Comparison of ENCODE assay signal across 22 cellular contexts in the genomic region with DNA sequence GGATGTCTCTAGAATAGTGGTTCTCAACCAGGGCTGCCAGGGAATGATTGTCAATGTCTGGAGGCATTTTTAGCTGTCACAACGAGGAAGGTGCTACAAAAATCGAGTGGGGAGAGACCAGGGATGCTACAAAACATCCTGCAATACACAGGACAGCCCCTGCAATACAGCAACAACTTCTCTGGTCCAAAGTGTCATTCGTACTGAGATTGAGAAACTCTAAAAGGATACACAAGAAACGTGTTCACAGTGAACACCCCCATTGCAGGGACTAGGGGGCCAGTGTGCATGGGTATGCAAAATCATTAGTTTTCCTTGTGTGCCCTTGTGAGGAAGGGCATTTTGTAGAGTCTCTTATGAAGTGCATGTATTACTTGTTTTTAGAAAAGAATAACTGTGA.
DNase-seq lines count a peak whose midpoint lies in the region; ATAC-seq, FAIRE-seq and TF ChIP-seq lines count a peak whose summit lies in the region.
"Had no signal": no experiment of that assay in that cellular context is flagged by ENCODE, and none has a peak within 500 bp of the region (broad histone marks: within the 10 kb centered on the region; RNA-seq: fewer than 3 reads in every experiment).

No MANE protein-coding gene starts in this region.

- TF ChIP-seq EP300 in HepG2 (IDR thresholded peaks at IDR 0.05; ENCODE audit: low read depth in 2 of 2, low read length in 2 of 2), result no peak
- no peak for TF ChIP-seq EP300 in HepG2 (CRISPR knock-in tag; IDR thresholded peaks at IDR 0.05; ENCODE audit: borderline replicate concordance)

- no peak overlapping the region for H3K4me3 Mint-ChIP-seq in WTC11
- H3K4me3 Mint-ChIP-seq in neural crest cell, result no peak overlapping the region
- H3K4me3 Mint-ChIP-seq in neural progenitor cell, result no peak overlapping the region
- H3K4me3 Mint-ChIP-seq: CD4-positive, alpha-beta T cell; CD8-positive, alpha-beta T cell had no signal

- POLR2A ChIA-PET in HepG2 (lab: Yijun Ruan, JAX), result interaction anchor here (0.7 to 18.0 kb wide), 7 partner anchors 5 to 185 kb away, joined by 3 to 763 read pairs (median 347); partner anchors contain the start of gene RRBP1
- POLR2A ChIA-PET in WTC11 (lab: Charles Lee), result no interaction called here

- H4K20me1 ChIP-seq in HepG2 (ENCODE audit: insufficient read depth, low read length), result no peaks in the 10 kb centered on the region
- no peaks in the 10 kb centered on the region for H4K20me1 ChIP-seq in neural progenitor cell (ENCODE audit: low read depth)
- H4K20me1 ChIP-seq: BLaER1 had no signal

- ATAC-seq in HepG2 (no peak), right lobe of liver (no peak), WTC11 (no peak)
- ATAC-seq: CD8-positive, alpha-beta T cell had no signal

- H3K27me3 Mint-ChIP-seq in WTC11 (ENCODE audit: low read depth) (no peaks in the 10 kb centered on the region; the same call in 1 of the 2 replicates), neural crest cell (ENCODE audit: low read depth) (peaks cover 5% of the 10 kb centered on the region), neural progenitor cell (ENCODE audit: insufficient read depth, low read depth) (peaks cover 11% of the 10 kb centered on the region)

- H2AFZ ChIP-seq in HepG2 (ENCODE audit: low read length) (no peak overlapping the region), neural progenitor cell (replicated peaks) (no peak overlapping the region)

- peak overlapping the region; percentile 59; the same call in 1 of the 2 replicates for H3K9ac ChIP-seq in HepG2 (ENCODE audit: insufficient read depth, low read depth, low read length)
- H3K9ac ChIP-seq in neural progenitor cell, result no peak overlapping the region
- H3K9ac ChIP-seq: BLaER1 had no signal

- H3K27ac Mint-ChIP-seq in WTC11, result no peak overlapping the region
- H3K27ac Mint-ChIP-seq in neural crest cell (ENCODE audit: unreplicated experiment), result peak overlapping the region; percentile 10
- no peak overlapping the region for H3K27ac Mint-ChIP-seq in neural progenitor cell
- H3K27ac Mint-ChIP-seq: CD4-positive, alpha-beta T cell; CD8-positive, alpha-beta T cell had no signal

- TF ChIP-seq CTCF in HepG2 (CRISPR knock-in tag; IDR thresholded peaks at IDR 0.05) (no peak), right lobe of liver (IDR thresholded peaks at IDR 0.05) (no peak), WTC11 (IDR thresholded peaks at IDR 0.05) (no peak), neural crest cell (conservative IDR thresholded peaks at IDR 0.05) (no peak), neural progenitor cell (IDR thresholded peaks at IDR 0.05) (no peak)

- peak overlapping the region; percentile 77 for H3K27ac ChIP-seq in HepG2 (ENCODE audit: extremely low read length, insufficient read depth, low read length)
- H3K27ac ChIP-seq in right lobe of liver, result no peak overlapping the region
- no peak overlapping the region for H3K27ac ChIP-seq in neural progenitor cell
- H3K27ac ChIP-seq: BLaER1 had no signal

- DNase-seq in HepG2 (ENCODE audit: low spot score) (no peak), right lobe of liver (no peak), WTC11 (ENCODE audit: low spot score) (no peak), neural crest cell (ENCODE audit: low read depth, low spot score) (no peak), neural progenitor cell (ENCODE audit: low spot score) (no peak), SIG-M5 (lab: John Stamatoyannopoulos, UW) (no peak)
- DNase-seq: 8988T; ACHN; BE2C; C1 segment of cervical spinal cord; Caco-2; Calu3; CD4-positive, alpha-beta T cell; CD8-positive, alpha-beta T cell; DMS79 treated with DMSO at 0.1 percent for 48 hours; GF-D8 had no signal

- H3K9me3 Mint-ChIP-seq in WTC11, result no peaks in the 10 kb centered on the region
- H3K9me3 Mint-ChIP-seq in neural crest cell, result no peaks in the 10 kb centered on the region
- H3K9me3 Mint-ChIP-seq in neural progenitor cell, result no peaks in the 10 kb centered on the region
- H3K9me3 Mint-ChIP-seq: CD4-positive, alpha-beta T cell; CD8-positive, alpha-beta T cell had no signal

- peaks cover 47% of the 10 kb centered on the region for H3K4me1 Mint-ChIP-seq in WTC11
- H3K4me1 Mint-ChIP-seq in neural crest cell, result peaks cover 4% of the 10 kb centered on the region
- H3K4me1 Mint-ChIP-seq in neural progenitor cell, result peaks cover 10% of the 10 kb centered on the region

- H3K79me2 ChIP-seq in HepG2 (ENCODE audit: insufficient read depth, low read length), result no peaks in the 10 kb centered on the region
- H3K79me2 ChIP-seq in neural progenitor cell (ENCODE audit: low read depth), result no peaks in the 10 kb centered on the region

- WGBS in HepG2 (ENCODE audit: low lambda C conversion rate), result 34% methylated on average over 4 of the region's 4 CpGs
- WGBS in right lobe of liver (ENCODE audit: insufficient coverage, low coverage, low lambda C conversion rate, missing lambda C conversion rate), result 27% methylated on average over 4 of the region's 4 CpGs

- TF ChIP-seq RAD21 in HepG2 (CRISPR knock-in tag; IDR thresholded peaks at IDR 0.05), result no peak

- TF ChIP-seq POLR2A in HepG2 (IDR thresholded peaks at IDR 0.05; ENCODE audit: insufficient read depth in 1 of 2, low read depth in 2 of 2, low read length in 2 of 2) (no peak), right lobe of liver (IDR thresholded peaks at IDR 0.05) (no peak)

- H3K4me1 ChIP-seq in HepG2 (ENCODE audit: insufficient read depth, low read length), result peaks cover 90% of the 10 kb centered on the region
- peaks cover 0 to 33% (median 13%) of the 10 kb centered on the region in 4 donors for H3K4me1 ChIP-seq in right lobe of liver
- H3K4me1 ChIP-seq in neural progenitor cell, result no peaks in the 10 kb centered on the region

- H3K4me2 ChIP-seq in HepG2 (ENCODE audit: low read depth, low read length) (peak overlapping the region; percentile 40), neural progenitor cell (no peak overlapping the region)

- intact Hi-C loops in HepG2 (cut with micrococcal nuclease; ENCODE audit: unreplicated experiment) (loop anchor here (1.0 kb wide), 1 partner anchor 11 kb away; no protein-coding TSS in a partner anchor), right lobe of liver (cut with DNase I) (loop anchor here in 1 of 2 donors (10.0 kb wide), 1 partner anchor 180 kb away; the partner anchor contains the start of gene RRBP1)

- H3F3A ChIP-seq in neural progenitor cell (ENCODE audit: low read depth), result no peaks in the 10 kb centered on the region

- in situ Hi-C loops in HepG2 (cut with HindIII; ENCODE audit: extremely low pct_ligation_motif_present, low pct_unique_long_range_greater_than_20kb), result no loop called here

- BruUV-seq in HepG2 (replicated peaks; lab: Mats Ljungman, UMichigan), result no TSS peak

- no peak overlapping the region for H3K4me3 ChIP-seq in HepG2 (replicated peaks in 1 of 3; ENCODE audit: insufficient read depth in 1 of 3, low read depth in 2 of 3, low read length in 3 of 3)
- H3K4me3 ChIP-seq in right lobe of liver, result no peak overlapping the region
- no peak overlapping the region for H3K4me3 ChIP-seq in neural progenitor cell
- H3K4me3 ChIP-seq: BLaER1 had no signal

- H3K36me3 ChIP-seq in HepG2 (replicated peaks in 1 of 2; ENCODE audit: control insufficient read depth in 1 of 2, insufficient read depth in 2 of 2, low read length in 2 of 2) (no peaks in the 10 kb centered on the region), right lobe of liver (no peaks in the 10 kb centered on the region), neural progenitor cell (no peaks in the 10 kb centered on the region)
- H3K36me3 ChIP-seq: BE2C, BLaER1 had no signal

- CTCF ChIA-PET in HepG2 (lab: Yijun Ruan, JAX; ENCODE audit: low intra/inter-chr PET ratio, low total read pairs) (no interaction called here), WTC11 (lab: Charles Lee) (no interaction called here)

- H3K27me3 ChIP-seq in HepG2 (ENCODE audit: control insufficient read depth in 1 of 2, insufficient read depth in 2 of 2, low read length in 2 of 2) (no peaks in the 10 kb centered on the region), right lobe of liver (no peaks in the 10 kb centered on the region), neural progenitor cell (no peaks in the 10 kb centered on the region)
- H3K27me3 ChIP-seq: BE2C, BLaER1 had no signal

- peak; percentile 40 for FAIRE-seq in HepG2 (lab: Jason Lieb, UNC)
- FAIRE-seq: A204.1, D721Med, G401.6, GM12891, GM19239 had no signal

- H3K36me3 Mint-ChIP-seq in WTC11 (no peaks in the 10 kb centered on the region), neural crest cell (ENCODE audit: low read depth) (no peaks in the 10 kb centered on the region), neural progenitor cell (no peaks in the 10 kb centered on the region)
- H3K36me3 Mint-ChIP-seq: CD8-positive, alpha-beta T cell had no signal

- no peaks in the 10 kb centered on the region for H3K9me3 ChIP-seq in HepG2 (ENCODE audit: low read length)
- no peaks in the 10 kb centered on the region for H3K9me3 ChIP-seq in right lobe of liver
- H3K9me3 ChIP-seq in neural progenitor cell (ENCODE audit: low read depth), result no peaks in the 10 kb centered on the region
- H3K9me3 ChIP-seq: BE2C, BLaER1, Caco-2 had no signal

TF ChIP-seq in WTC11, 78 proteins besides CTCF, POLR2A, EP300 and RAD21 (continues in another document):
- TF ChIP-seq, protein P1, sequence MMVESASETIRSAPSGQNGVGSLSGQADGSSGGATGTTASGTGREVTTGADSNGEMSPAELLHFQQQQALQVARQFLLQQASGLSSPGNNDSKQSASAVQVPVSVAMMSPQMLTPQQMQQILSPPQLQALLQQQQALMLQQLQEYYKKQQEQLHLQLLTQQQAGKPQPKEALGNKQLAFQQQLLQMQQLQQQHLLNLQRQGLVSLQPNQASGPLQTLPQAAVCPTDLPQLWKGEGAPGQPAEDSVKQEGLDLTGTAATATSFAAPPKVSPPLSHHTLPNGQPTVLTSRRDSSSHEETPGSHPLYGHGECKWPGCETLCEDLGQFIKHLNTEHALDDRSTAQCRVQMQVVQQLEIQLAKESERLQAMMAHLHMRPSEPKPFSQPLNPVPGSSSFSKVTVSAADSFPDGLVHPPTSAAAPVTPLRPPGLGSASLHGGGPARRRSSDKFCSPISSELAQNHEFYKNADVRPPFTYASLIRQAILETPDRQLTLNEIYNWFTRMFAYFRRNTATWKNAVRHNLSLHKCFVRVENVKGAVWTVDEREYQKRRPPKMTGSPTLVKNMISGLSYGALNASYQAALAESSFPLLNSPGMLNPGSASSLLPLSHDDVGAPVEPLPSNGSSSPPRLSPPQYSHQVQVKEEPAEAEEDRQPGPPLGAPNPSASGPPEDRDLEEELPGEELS (CRISPR knock-in tag; IDR thresholded peaks at IDR 0.05), result no peak

Comparison
In these comparisons a context has a peak if more than half of its experiments do, and no peak if none do; other contexts are left out.
1. Of the 50 proteins assayed by ChIP-seq in both HepG2 and WTC11: peak only in HepG2: FOXK1, STAT6 and ZNF281; only in WTC11: GABPB1; in both: none; in neither: 46.